32 cellular contexts compared by ENCODE assay signal in the genomic region with DNA sequence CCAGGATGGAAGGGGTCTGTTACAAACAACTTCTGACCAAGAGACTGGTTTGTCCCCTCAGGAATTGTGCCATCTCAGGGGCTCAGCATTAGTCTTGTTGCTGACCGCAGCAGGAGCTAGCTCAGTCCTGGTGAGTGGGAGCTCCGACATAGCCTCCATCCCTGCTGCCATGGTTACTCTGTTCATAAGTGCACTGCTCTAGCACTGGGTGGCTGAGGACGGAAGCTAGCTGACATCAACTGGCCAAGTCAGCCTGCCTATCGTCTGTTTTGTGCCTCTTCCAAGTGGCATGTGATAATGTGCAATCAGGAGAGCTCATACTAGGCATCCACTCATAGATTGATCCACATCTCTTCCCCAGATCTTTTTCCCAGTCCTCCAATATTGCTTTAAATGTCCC. TPM values are rescaled to one million over a fixed set of nuclear protein-coding genes. Genes with fewer than 3 reads are reported as not detected.
"Had no signal": no experiment of that assay in that cellular context is flagged by ENCODE, and none has a peak within 500 bp of the region (broad histone marks: within the 10 kb centered on the region; RNA-seq: fewer than 3 reads in every experiment).

No MANE protein-coding gene starts in this region.

- H3K27me3 ChIP-seq: neural progenitor cell, ovary, right atrium auricular region, right lobe of liver, stomach, suprapubic skin, upper lobe of right lung had no signal

- H3K4me2 ChIP-seq: neural progenitor cell, smooth muscle cell had no signal

- H3K27ac ChIP-seq: lower lobe of right lung, neural progenitor cell, neutrophil, ovary, right atrium auricular region, right lobe of liver, stomach, suprapubic skin, thoracic aorta, tibial artery, upper lobe of right lung had no signal

- H3K9ac ChIP-seq: neural progenitor cell had no signal

- H3K27ac Mint-ChIP-seq: immature natural killer cell; natural killer cell; nephron progenitor cell; neural progenitor cell; progenitor cell of endocrine pancreas; stimulated activated naive B cell treated with anti-CD40 and anti-IgM and Interleukin-4, amounts not matched to agents 10 μg/mL and 1 μg/mL and 100 μg/mL, for 72 hours had no signal

- ATAC-seq: lower lobe of right lung; natural killer cell; right lobe of liver; stimulated activated naive B cell treated with anti-CD40 and anti-IgM and Interleukin-4, amounts not matched to agents 10 μg/mL and 1 μg/mL and 100 μg/mL, for 72 hours; stimulated activated naive CD8-positive, alpha-beta T cell treated with anti-CD3 and anti-CD28 coated beads, Interleukin-15, Interleukin-2, amounts not matched to agents 100 U/mL and 50 U/mL, for 24 hours; upper lobe of right lung had no signal

- H3K4me1 Mint-ChIP-seq: immature natural killer cell; natural killer cell; nephron progenitor cell; stimulated activated naive B cell treated with anti-CD40 and anti-IgM and Interleukin-4, amounts not matched to agents 10 μg/mL and 1 μg/mL and 100 μg/mL, for 72 hours had no signal

- H3K4me1 ChIP-seq: lower lobe of right lung, neural progenitor cell, right atrium auricular region, suprapubic skin, tibial artery, upper lobe of right lung had no signal

- H3K36me3 ChIP-seq: lower lobe of right lung, neural progenitor cell, neutrophil, ovary, right atrium auricular region, right lobe of liver, stomach, suprapubic skin, thoracic aorta, tibial artery, upper lobe of right lung had no signal

- H3K4me3 Mint-ChIP-seq: immature natural killer cell; natural killer cell; nephron progenitor cell; neural progenitor cell; stimulated activated naive B cell treated with anti-CD40 and anti-IgM and Interleukin-4, amounts not matched to agents 10 μg/mL and 1 μg/mL and 100 μg/mL, for 72 hours had no signal

- H3K4me3 ChIP-seq: lower lobe of right lung, neural progenitor cell, ovary, right atrium auricular region, right lobe of liver, smooth muscle cell, stomach, suprapubic skin, thoracic aorta, tibial artery, upper lobe of right lung had no signal

- H3K36me3 Mint-ChIP-seq: immature natural killer cell; natural killer cell; neural progenitor cell; stimulated activated naive B cell treated with anti-CD40 and anti-IgM and Interleukin-4, amounts not matched to agents 10 μg/mL and 1 μg/mL and 100 μg/mL, for 72 hours had no signal

- FAIRE-seq: islet of Langerhans, urothelium cell line had no signal

- H2AFZ ChIP-seq: neural progenitor cell had no signal

- H3K9me3 ChIP-seq: lower lobe of right lung, neutrophil, ovary, right atrium auricular region, right lobe of liver, suprapubic skin, thoracic aorta, tibial artery had no signal

- H3K9me3 Mint-ChIP-seq: immature natural killer cell, natural killer cell, nephron progenitor cell had no signal

- DNase-seq: hypothalamus; immature natural killer cell; lower lobe of right lung; mammary epithelial cell; mesenchymal stem cell; natural killer cell; nephron progenitor cell; occipital lobe; ovary; right lobe of liver; stimulated activated CD4-positive, alpha-beta T cell treated with anti-CD3 and anti-CD28 coated beads, Interleukin-1b, Interleukin-23, amount 100 ng/mL, for 48 hours; stimulated activated CD4-positive, alpha-beta T cell treated with anti-CD3 and anti-CD28 coated beads, Interleukin-2, amount 100 ng/mL, for 48 hours; stimulated activated CD4-positive, alpha-beta T cell treated with anti-CD3 and anti-CD28 coated beads, Interleukin-4, amount 100 ng/mL, for 4 hours; stimulated activated CD8-positive, alpha-beta memory T cell treated with anti-CD3 and anti-CD28 coated beads, Interleukin-4, amount 100 ng/mL, for 48 hours; stimulated activated naive B cell treated with anti-CD40 and anti-IgM and Interleukin-4, amounts not matched to agents 10 μg/mL and 1 μg/mL and 100 μg/mL, for 72 hours; stimulated activated naive CD8-positive, alpha-beta T cell treated with anti-CD3 and anti-CD28 coated beads, Interleukin-15, Interleukin-2, amounts not matched to agents 100 U/mL and 50 U/mL, for 24 hours; stomach; tibial artery; trophoblast cell; upper lobe of right lung had no signal

RNA-seq across cellular contexts. Expression of a gene that starts 7.5 kb away (rescaled TPM):
- total RNA-seq: kidney epithelial cell, lower lobe of right lung, mammary epithelial cell, mucosa of gallbladder, natural killer cell, pulmonary artery endothelial cell, right atrium auricular region, smooth muscle cell, thoracic aorta had no signal
- polyA plus RNA-seq: immature natural killer cell, mammary epithelial cell, smooth muscle cell, stomach had no signal
